ENCODE assay signal across 10 cellular contexts in the genomic region with DNA sequence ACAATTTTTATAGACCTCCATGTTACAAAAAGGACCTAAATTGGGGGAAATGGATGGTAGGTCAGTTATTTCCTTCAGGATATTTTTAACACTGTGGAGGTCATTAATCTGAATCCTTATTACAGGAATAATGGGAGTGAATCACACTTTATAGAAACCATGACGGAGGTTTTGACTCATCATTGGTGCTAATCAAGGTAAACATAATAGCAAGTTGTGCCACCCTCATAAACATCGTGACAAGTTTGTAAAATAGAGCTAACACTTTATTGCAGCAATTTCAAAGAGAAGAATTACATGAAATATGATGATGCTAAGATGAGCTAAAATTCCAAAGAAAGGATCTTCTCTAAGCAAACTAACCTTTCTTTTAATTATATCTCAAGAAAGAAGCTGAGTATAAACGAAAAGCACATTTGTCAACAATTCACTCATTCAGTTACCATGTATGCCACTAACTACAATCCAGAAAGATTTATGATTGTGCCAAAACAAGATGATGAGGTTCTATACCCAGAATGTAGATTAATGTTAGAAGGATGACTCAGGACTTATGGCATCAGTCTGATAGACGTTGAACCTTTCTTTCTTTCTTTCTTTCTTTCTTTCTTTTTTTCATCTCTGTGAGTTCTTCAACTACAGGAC. TPM values are rescaled to one million over a fixed set of nuclear protein-coding genes. Genes with fewer than 3 reads are reported as not detected.
DNase-seq lines count a peak whose midpoint lies in the region; ATAC-seq and TF ChIP-seq lines count a peak whose summit lies in the region.
"Had no signal": no experiment of that assay in that cellular context is flagged by ENCODE, and none has a peak within 500 bp of the region (broad histone marks: within the 10 kb centered on the region; RNA-seq: fewer than 3 reads in every experiment).

No MANE protein-coding gene starts in this region.

- H3K36me3 ChIP-seq in breast epithelium (no peaks in the 10 kb centered on the region), uterus (no peaks in the 10 kb centered on the region), ascending aorta (no peaks in the 10 kb centered on the region)

- H3K27me3 Mint-ChIP-seq in MCF 10A (ENCODE audit: insufficient read depth, unreplicated experiment): no peaks in the 10 kb centered on the region

- DNase-seq in MCF 10A (ENCODE audit: unreplicated experiment) (peak; percentile 56), breast epithelium (ENCODE audit: low spot score in 2 of 2) (no peak), foreskin keratinocyte (peak in 1 of 2 donors; percentile 25), uterus (no peak), ascending aorta (ENCODE audit: low spot score in 2 of 2) (no peak)
- DNase-seq in activated naive CD4-positive, alpha-beta T cell treated with anti-CD3 and anti-CD28 coated beads, Interleukin-2, amount 50 U/mL, for 72 hours (ENCODE audit: low spot score in 2 of 2): no peak
- DNase-seq: NCI-H526 treated with DMSO at 0.1 percent for 48 hours, posterior cingulate gyrus had no signal

- CTCF ChIA-PET in MCF 10A (lab: Yijun Ruan, JAX): no interaction called here

- intact Hi-C loops in MCF 10A (cut with micrococcal nuclease): no loop called here
- intact Hi-C loops in breast epithelium (cut with DNase I; ENCODE audit: low total_unique reads): no loop called here
- intact Hi-C loops in uterus (cut with DNase I; ENCODE audit: low total_unique reads): no loop called here
- intact Hi-C loops in ascending aorta (cut with DNase I): no loop called here

- POLR2A ChIA-PET in MCF 10A (lab: Yijun Ruan, JAX): interaction anchor here (1.0 to 1.1 kb wide), 2 partner anchors 14 to 335 kb away, joined by 3 to 6 read pairs; no protein-coding TSS in a partner anchor

- H3K9me3 ChIP-seq in breast epithelium (no peaks in the 10 kb centered on the region), uterus (no peaks in the 10 kb centered on the region), ascending aorta (no peaks in the 10 kb centered on the region)

- peaks cover 26% of the 10 kb centered on the region for H3K4me1 Mint-ChIP-seq in MCF 10A (ENCODE audit: insufficient read depth, unreplicated experiment)

- peak overlapping the region; percentile 20 for H3K27ac Mint-ChIP-seq in MCF 10A (ENCODE audit: low read depth, unreplicated experiment)
- H3K27ac Mint-ChIP-seq in activated naive CD4-positive, alpha-beta T cell treated with anti-CD3 and anti-CD28 coated beads, Interleukin-2, amount 50 U/mL, for 72 hours: peak overlapping the region; percentile 84 to 88

- no peak for TF ChIP-seq CTCF in MCF 10A (IDR thresholded peaks at IDR 0.05; ENCODE audit: unreplicated experiment)
- no peak for TF ChIP-seq CTCF in breast epithelium (IDR thresholded peaks at IDR 0.05)
- TF ChIP-seq CTCF in foreskin keratinocyte (conservative IDR thresholded peaks at IDR 0.05): no peak
- TF ChIP-seq CTCF in uterus (IDR thresholded peaks at IDR 0.05): no peak
- TF ChIP-seq CTCF in ascending aorta (IDR thresholded peaks at IDR 0.05): no peak

- H3K27me3 ChIP-seq in breast epithelium (no peaks in the 10 kb centered on the region), foreskin keratinocyte (no peaks in the 10 kb centered on the region), uterus (no peaks in the 10 kb centered on the region), ascending aorta (no peaks in the 10 kb centered on the region)

- H3K4me1 ChIP-seq in breast epithelium (no peaks in the 10 kb centered on the region), foreskin keratinocyte (peaks cover 12% of the 10 kb centered on the region), uterus (no peaks in the 10 kb centered on the region), ascending aorta (peaks cover 9 to 20% of the 10 kb centered on the region in 2 donors)

- TF ChIP-seq POLR2A in breast epithelium (IDR thresholded peaks at IDR 0.05) (no peak), uterus (IDR thresholded peaks at IDR 0.05) (no peak)

- no peak overlapping the region for H3K4me3 Mint-ChIP-seq in MCF 10A (ENCODE audit: unreplicated experiment)

- no TSS peak for BruUV-seq in MCF 10A (replicated peaks; lab: Mats Ljungman, UMichigan)

- ATAC-seq in activated naive CD4-positive, alpha-beta T cell treated with anti-CD3 and anti-CD28 coated beads, Interleukin-2, amount 50 U/mL, for 72 hours: peak; percentile 28 to 64
- ATAC-seq in foreskin keratinocyte (no peak), GM21360 (IDR thresholded peaks at IDR 0.05; ENCODE audit: unreplicated experiment) (no peak), HG03159 (IDR thresholded peaks at IDR 0.05; ENCODE audit: unreplicated experiment) (no peak)

- no peak overlapping the region for H3K4me3 ChIP-seq in breast epithelium
- H3K4me3 ChIP-seq in uterus: no peak overlapping the region
- no peak overlapping the region for H3K4me3 ChIP-seq in ascending aorta

- no peaks in the 10 kb centered on the region for H3K36me3 Mint-ChIP-seq in MCF 10A (ENCODE audit: insufficient read depth, unreplicated experiment)
- H3K36me3 Mint-ChIP-seq in activated naive CD4-positive, alpha-beta T cell treated with anti-CD3 and anti-CD28 coated beads, Interleukin-2, amount 50 U/mL, for 72 hours: peaks cover 6 to 15% of the 10 kb centered on the region in 2 donors

- H3K27ac ChIP-seq in breast epithelium (peak overlapping the region in 1 of 2 donors; percentile 8), foreskin keratinocyte (peak overlapping the region; percentile 46), uterus (peak overlapping the region; percentile 16 to 46), ascending aorta (no peak overlapping the region)

- H3K9me3 Mint-ChIP-seq in MCF 10A (ENCODE audit: unreplicated experiment): peaks cover 7% of the 10 kb centered on the region
- H3K9me3 Mint-ChIP-seq in activated naive CD4-positive, alpha-beta T cell treated with anti-CD3 and anti-CD28 coated beads, Interleukin-2, amount 50 U/mL, for 72 hours: no peaks in the 10 kb centered on the region

RNA-seq across cellular contexts. Expression of a gene that starts 23.5 kb away (rescaled TPM):
- 29.8 and 32.6 TPM in 2 replicates for total RNA-seq in MCF 10A (2022)
- total RNA-seq in breast epithelium: 100 to 1,000 TPM in 2 of 3 donors, 10 to 100 TPM in 1; 97.2 to 130 (median 101) TPM
- total RNA-seq in activated naive CD4-positive, alpha-beta T cell treated with anti-CD3 and anti-CD28 coated beads, Interleukin-2, amount 50 U/mL, for 72 hours: 100 to 1,000 TPM; 117 to 207 TPM
- total RNA-seq in foreskin keratinocyte: 13.4 and 15.0 TPM in 2 replicates
- polyA plus RNA-seq in foreskin keratinocyte: 4.9 and 6.1 TPM in 2 replicates
- total RNA-seq in uterus: 100 to 1,000 TPM in 3 of 4 donors, 10 to 100 TPM in 1; 72.1 to 187 (median 144) TPM
- total RNA-seq in ascending aorta: 80.6 TPM

RNA-seq across cellular contexts. Expression of a gene that starts 35.6 kb away (rescaled TPM):
- total RNA-seq in MCF 10A (2022) (1.0 and 1.7 TPM in 2 replicates), breast epithelium (100 to 1,000 TPM in 1 of 3 donors, 10 to 100 TPM in 2; 72.8 to 363 (median 78.9) TPM), foreskin keratinocyte (1.2 and 1.3 TPM in 2 replicates), uterus (10 to 100 TPM; 30.7 to 69.2 (median 33.9) TPM), ascending aorta (105 TPM)
- 100 to 1,000 TPM; 171 to 177 TPM for total RNA-seq in activated naive CD4-positive, alpha-beta T cell treated with anti-CD3 and anti-CD28 coated beads, Interleukin-2, amount 50 U/mL, for 72 hours
- 0.69 and 0.84 TPM in 2 replicates for polyA plus RNA-seq in foreskin keratinocyte

RNA-seq across cellular contexts. Expression of a gene that starts 58.4 kb away (rescaled TPM):
- total RNA-seq in MCF 10A (2022) (6.8 and 8.9 TPM in 2 replicates), breast epithelium (10 to 100 TPM; 29.1 to 53.0 (median 33.1) TPM), foreskin keratinocyte (7.0 and 8.6 TPM in 2 replicates), uterus (10 to 100 TPM in 2 of 4 donors, 1 to 10 TPM in 2; 8.2 to 26.8 (median 17.5) TPM), ascending aorta (94.3 TPM)
- 10 to 100 TPM; 10.5 to 25.3 TPM for total RNA-seq in activated naive CD4-positive, alpha-beta T cell treated with anti-CD3 and anti-CD28 coated beads, Interleukin-2, amount 50 U/mL, for 72 hours
- 7.6 and 8.0 TPM in 2 replicates for polyA plus RNA-seq in foreskin keratinocyte

Comparison
In these comparisons a context has a peak if more than half of its experiments do, and no peak if none do; other contexts are left out.
1. RNA of a gene that starts 35.6 kb away (total RNA-seq): 171 to 177 TPM in activated naive CD4-positive, alpha-beta T cell treated with anti-CD3 and anti-CD28 coated beads, Interleukin-2, amount 50 U/mL, for 72 hours, 105 TPM in ascending aorta (single experiment), 72.8 to 363 TPM in breast epithelium and 30.7 to 69.2 TPM in uterus; 1.2 to 1.3 TPM in foreskin keratinocyte and 1.0 to 1.7 TPM in MCF 10A; every median in the first group is over 10 times any median in the second.
2. H3K27ac ChIP-seq: peak in foreskin keratinocyte (single experiment) and uterus (2 of 2); none in ascending aorta (0 of 2).
3. ATAC-seq: peak in activated naive CD4-positive, alpha-beta T cell treated with anti-CD3 and anti-CD28 coated beads, Interleukin-2, amount 50 U/mL, for 72 hours (2 of 2); none in foreskin keratinocyte (single experiment), GM21360 (single experiment) and HG03159 (single experiment).